In the genomic region with DNA sequence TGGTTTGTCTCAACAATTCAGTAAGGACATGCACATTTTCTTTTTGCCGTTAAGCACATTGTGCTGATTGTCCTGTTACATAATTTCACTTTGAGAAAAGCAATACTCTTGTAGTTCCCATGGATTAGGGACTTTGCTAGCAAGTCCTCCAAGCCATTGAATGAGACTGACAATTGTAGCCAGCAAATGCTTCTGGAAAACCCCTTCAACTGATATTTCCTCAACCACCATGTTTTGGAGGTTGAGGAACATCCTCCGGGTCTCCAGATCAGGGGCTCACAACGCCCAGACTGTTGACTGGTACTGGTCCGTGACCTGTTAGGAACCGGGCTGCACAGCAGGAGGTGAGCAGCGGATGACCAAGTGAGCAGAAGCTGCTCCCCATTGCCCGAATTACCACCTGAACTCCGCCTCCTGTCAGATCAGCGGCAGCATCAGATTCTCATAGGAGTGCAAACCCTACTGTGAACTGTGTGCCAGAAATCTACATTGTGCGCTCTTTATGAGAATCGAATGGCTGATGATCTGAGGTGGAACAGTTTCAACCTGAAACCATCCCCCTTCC, we compare ENCODE assay signal across 22 cellular contexts. TPM values are rescaled to one million over a fixed set of nuclear protein-coding genes. Genes with fewer than 3 reads are reported as not detected.
DNase-seq lines count a peak whose midpoint lies in the region; ATAC-seq, FAIRE-seq and TF ChIP-seq lines count a peak whose summit lies in the region.
"Had no signal": no experiment of that assay in that cellular context is flagged by ENCODE, and none has a peak within 500 bp of the region (broad histone marks: within the 10 kb centered on the region; RNA-seq: fewer than 3 reads in every experiment).

No MANE protein-coding gene starts in this region.

- peak overlapping the region; percentile 41 for H3K27ac ChIP-seq in caudate nucleus (ENCODE audit: low read depth, low read length)
- H3K27ac ChIP-seq: 22Rv1, A549, C4-2B had no signal

- no peaks in the 10 kb centered on the region for H3K9me3 Mint-ChIP-seq in osteocyte (ENCODE audit: unreplicated experiment)
- H3K9me3 Mint-ChIP-seq: CD4-positive, alpha-beta T cell; H9; IgD-negative memory B cell had no signal

- H3K36me3 Mint-ChIP-seq in osteocyte (ENCODE audit: unreplicated experiment) = no peaks in the 10 kb centered on the region
- H3K36me3 Mint-ChIP-seq: IgD-negative memory B cell had no signal

- no peak overlapping the region for H3K27ac Mint-ChIP-seq in osteocyte (ENCODE audit: unreplicated experiment)
- H3K27ac Mint-ChIP-seq: CD4-positive, alpha-beta T cell; H9; IgD-negative memory B cell had no signal

- no peak for TF ChIP-seq CTCF in osteocyte (IDR thresholded peaks at IDR 0.05)

- CTCF ChIA-PET in HEK293T (lab: Yijun Ruan, JAX) = no interaction called here

- no peak overlapping the region for H3K4me3 Mint-ChIP-seq in osteocyte (ENCODE audit: unreplicated experiment)
- H3K4me3 Mint-ChIP-seq: CD4-positive, alpha-beta T cell; H9; IgD-negative memory B cell had no signal

- peaks cover 3% of the 10 kb centered on the region for H3K27me3 Mint-ChIP-seq in osteocyte (ENCODE audit: unreplicated experiment)

- TF ChIP-seq POLR2A in GM12892 (IDR thresholded peaks at IDR 0.05; ENCODE audit: low read depth, low read length) = no peak

- peak; percentile 9 for ATAC-seq in Right ventricle myocardium superior (ENCODE audit: poor library complexity)
- no peak for ATAC-seq in left cardiac atrium
- no peak for ATAC-seq in GM18519 (IDR thresholded peaks at IDR 0.05; ENCODE audit: low FRiP score, unreplicated experiment)
- ATAC-seq: A549, HepG2 had no signal

- DNase-seq in Right ventricle myocardium superior (no peak), left cardiac atrium (no peak), GM12892 (ENCODE audit: insufficient read length) (no peak), caudate nucleus (lab: John Stamatoyannopoulos, UW) (no peak), osteocyte (ENCODE audit: extremely low spot score, unreplicated experiment) (peak; percentile 48), HEK293T (ENCODE audit: extremely low spot score) (no peak), OCI-M2 (lab: John Stamatoyannopoulos, UW; ENCODE audit: unreplicated experiment) (no peak)
- DNase-seq: AML-193; CD4-positive, alpha-beta T cell; DMS153; DMS79; GDM1; H9 had no signal

- FAIRE-seq in GM12892 (lab: Jason Lieb, UNC) = peak; percentile 46
- FAIRE-seq: A549, GM19239, H1, HepG2 had no signal

- intact Hi-C loops in Right ventricle myocardium superior (cut with DNase I) = no loop called here
- intact Hi-C loops in left cardiac atrium (cut with DNase I) = no loop called here

- POLR2A ChIA-PET in HEK293T (lab: Yijun Ruan, JAX) = no interaction called here

- no peaks in the 10 kb centered on the region for H3K4me1 Mint-ChIP-seq in osteocyte (ENCODE audit: unreplicated experiment)
- H3K4me1 Mint-ChIP-seq: H9, IgD-negative memory B cell had no signal

TF ChIP-seq in HEK293T, 16 proteins besides CTCF, POLR2A, EP300 and RAD21:
- TF ChIP-seq SUZ12 (IDR thresholded peaks at IDR 0.05) = no peak
- no peak for TF ChIP-seq LEF1 (IDR thresholded peaks at IDR 0.05; ENCODE audit: borderline replicate concordance)
- TF ChIP-seq, protein P1, sequence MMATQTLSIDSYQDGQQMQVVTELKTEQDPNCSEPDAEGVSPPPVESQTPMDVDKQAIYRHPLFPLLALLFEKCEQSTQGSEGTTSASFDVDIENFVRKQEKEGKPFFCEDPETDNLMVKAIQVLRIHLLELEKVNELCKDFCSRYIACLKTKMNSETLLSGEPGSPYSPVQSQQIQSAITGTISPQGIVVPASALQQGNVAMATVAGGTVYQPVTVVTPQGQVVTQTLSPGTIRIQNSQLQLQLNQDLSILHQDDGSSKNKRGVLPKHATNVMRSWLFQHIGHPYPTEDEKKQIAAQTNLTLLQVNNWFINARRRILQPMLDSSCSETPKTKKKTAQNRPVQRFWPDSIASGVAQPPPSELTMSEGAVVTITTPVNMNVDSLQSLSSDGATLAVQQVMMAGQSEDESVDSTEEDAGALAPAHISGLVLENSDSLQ (IDR thresholded peaks at IDR 0.05) = no peak
- TF ChIP-seq BHLHE40 (IDR thresholded peaks at IDR 0.05; ENCODE audit: borderline replicate concordance) = no peak
- TF ChIP-seq ZNF384 (IDR thresholded peaks at IDR 0.05) = no peak
- TF ChIP-seq ARNT (IDR thresholded peaks at IDR 0.05) = no peak
- TF ChIP-seq FOXA1 (IDR thresholded peaks at IDR 0.05) = no peak
- TF ChIP-seq TARDBP (IDR thresholded peaks at IDR 0.05) = no peak
- no peak for TF ChIP-seq CTBP1 (IDR thresholded peaks at IDR 0.05; ENCODE audit: borderline replicate concordance)
- TF ChIP-seq ELF4 (IDR thresholded peaks at IDR 0.05) = no peak
- TF ChIP-seq L3MBTL2 (conservative IDR thresholded peaks at IDR 0.05) = no peak
- TF ChIP-seq FOXM1 (IDR thresholded peaks at IDR 0.05; ENCODE audit: borderline replicate concordance) = no peak
- no peak for TF ChIP-seq NFRKB (IDR thresholded peaks at IDR 0.05)
- TF ChIP-seq HDGF (IDR thresholded peaks at IDR 0.05; ENCODE audit: borderline replicate concordance) = no peak
- no peak for TF ChIP-seq FOXK2 (IDR thresholded peaks at IDR 0.05)
- no peak for TF ChIP-seq SP1 (IDR thresholded peaks at IDR 0.05)

RNA-seq across cellular contexts. Expression of a gene that starts 24.1 kb away (rescaled TPM):
- total RNA-seq in Right ventricle myocardium superior = 1,943 TPM
- total RNA-seq in left cardiac atrium = 1,000 to 10,000 TPM; 1,411 to 1,679 TPM
- polyA plus RNA-seq in GM12892 (2012; ENCODE audit: missing spikeins) = not detected
- not detected in 2 replicates for total RNA-seq in osteocyte
- polyA plus RNA-seq: A549, BJ, IgD-negative memory B cell had no signal

Comparison
In these comparisons a context has a peak if more than half of its experiments do, and no peak if none do; other contexts are left out.
1. RNA of a gene that starts 24.1 kb away (total RNA-seq): 1,943 TPM in Right ventricle myocardium superior (single experiment) and 1,411 to 1,679 TPM in left cardiac atrium; not detected in osteocyte; every median in the first group is over 1,000 times any median in the second.